In genomic region chr19:30784850-30785459, GRCh38 we compare ENCODE assay signal across 9 cellular contexts.
DNase-seq lines count a peak whose midpoint lies in the region; ATAC-seq, FAIRE-seq and TF ChIP-seq lines count a peak whose summit lies in the region.
"Had no signal": no experiment of that assay in that cellular context is flagged by ENCODE, and none has a peak within 500 bp of the region (broad histone marks: within the 10 kb centered on the region; RNA-seq: fewer than 3 reads in every experiment).

No MANE protein-coding gene starts in this region.

- no peak overlapping the region for H3K4me3 Mint-ChIP-seq in natural killer cell
- H3K4me3 Mint-ChIP-seq: activated naive CD8-positive, alpha-beta T cell had no signal

- no peak overlapping the region for H2AK5ac ChIP-seq in H1 (ENCODE audit: low read depth, low read length)

- FAIRE-seq in H1 (lab: Jason Lieb, UNC), result peak; percentile 58

- CTCF ChIA-PET in H1 (lab: Charles Lee; ENCODE audit: partially characterized antibody), result interaction anchor here (0.5 to 2.8 kb wide), 29 partner anchors 9 to 1985 kb away, joined by 3 to 18 read pairs (median 5); no protein-coding TSS in a partner anchor

- no peak overlapping the region for H3K18ac ChIP-seq in H1 (ENCODE audit: extremely low read depth, low read length)

- H3K14ac ChIP-seq in H1 (ENCODE audit: insufficient read length), result no peak overlapping the region

- no peaks in the 10 kb centered on the region for H3K79me2 ChIP-seq in H1 (ENCODE audit: control insufficient read depth in 1 of 2, insufficient read depth in 2 of 2, low read length in 2 of 2)

- H3K27ac Mint-ChIP-seq in natural killer cell, result no peak overlapping the region
- H3K27ac Mint-ChIP-seq: activated naive CD8-positive, alpha-beta T cell had no signal

- H2BK15ac ChIP-seq in H1 (ENCODE audit: low read length), result no peak overlapping the region

- H4K20me1 ChIP-seq in H1 (replicated peaks in 1 of 2; ENCODE audit: control insufficient read depth in 1 of 2, insufficient read depth in 2 of 2, low read length in 2 of 2), result no peaks in the 10 kb centered on the region

- TF ChIP-seq CTCF in GM12864 (IDR thresholded peaks at IDR 0.05; ENCODE audit: low read depth, low read length, missing control alignments) (peak; percentile 76), H1 (IDR thresholded peaks at IDR 0.05; ENCODE audit: control extremely low read depth in 1 of 3, insufficient read depth in 1 of 3, low read depth in 1 of 3, low read length in 3 of 3) (peak; percentile 77 to 94 (median 83)), natural killer cell (IDR thresholded peaks at IDR 0.05) (peak; percentile 68), stomach (IDR thresholded peaks at IDR 0.05) (peak in 5 of 7 experiments; percentile 9 to 41 (median 30)), omental fat pad (IDR thresholded peaks at IDR 0.05) (no peak)

- no peak overlapping the region for H4K8ac ChIP-seq in H1 (ENCODE audit: extremely low read depth, insufficient read depth, low read length)

- H3K27ac ChIP-seq in H1 (ENCODE audit: low read depth, low read length) (no peak overlapping the region), stomach (no peak overlapping the region)

- no peaks in the 10 kb centered on the region for H3K36me3 ChIP-seq in H1 (ENCODE audit: control insufficient read depth in 2 of 4, insufficient read depth in 4 of 4, low read length in 3 of 4)
- H3K36me3 ChIP-seq in stomach, result no peaks in the 10 kb centered on the region

- ATAC-seq in natural killer cell (peak in 2 of 3 donors; percentile 44 to 67), omental fat pad (ENCODE audit: low FRiP score) (no peak), HG02973 (IDR thresholded peaks at IDR 0.05; ENCODE audit: unreplicated experiment) (no peak)

- no peaks in the 10 kb centered on the region for H3K9me3 Mint-ChIP-seq in natural killer cell

- no peak overlapping the region for H3K4me3 ChIP-seq in GM12864 (ENCODE audit: low read depth, low read length)
- H3K4me3 ChIP-seq in H1 (ENCODE audit: extremely low read depth in 1 of 4, insufficient read depth in 2 of 4, low read depth in 3 of 4, low read length in 4 of 4), result no peak overlapping the region
- no peak overlapping the region for H3K4me3 ChIP-seq in stomach

- H3K27me3 ChIP-seq in H1 (replicated peaks in 1 of 4; ENCODE audit: control insufficient read depth in 3 of 4, extremely low read depth in 1 of 4, insufficient read depth in 3 of 4, low read length in 3 of 4) (no peaks in the 10 kb centered on the region), stomach (peaks cover 0 to 10% (median 0%) of the 10 kb centered on the region in 3 donors)

- H4K91ac ChIP-seq in H1 (replicated peaks; ENCODE audit: insufficient read length, low read length), result no peak overlapping the region

- H3K4me1 ChIP-seq in H1 (replicated peaks in 1 of 4; ENCODE audit: control insufficient read depth in 3 of 4, insufficient read depth in 4 of 4, low read length in 3 of 4) (no peaks in the 10 kb centered on the region), stomach (no peaks in the 10 kb centered on the region)

- H3K23ac ChIP-seq in H1 (ENCODE audit: insufficient read length), result no peak overlapping the region

- peaks cover 2 to 7% of the 10 kb centered on the region in 2 donors for H3K27me3 Mint-ChIP-seq in natural killer cell (ENCODE audit: low read depth in 2 of 2)

- no peak overlapping the region for H2BK120ac ChIP-seq in H1 (replicated peaks; ENCODE audit: low read depth, low read length)

- H4K5ac ChIP-seq in H1 (ENCODE audit: insufficient read length, low read depth, low read length), result no peak overlapping the region

- peak; percentile 87 to 88 for TF ChIP-seq RAD21 in H1 (IDR thresholded peaks at IDR 0.05 in 1 of 2, conservative IDR thresholded peaks at IDR 0.05 in 1 of 2; ENCODE audit: low read depth in 2 of 2, low read length in 2 of 2)

- H2BK5ac ChIP-seq in H1 (ENCODE audit: low read depth, low read length), result no peak overlapping the region

- H3K36me3 Mint-ChIP-seq in natural killer cell, result no peaks in the 10 kb centered on the region
- H3K36me3 Mint-ChIP-seq: activated naive CD8-positive, alpha-beta T cell had no signal

- H3K23me2 ChIP-seq in H1 (ENCODE audit: low read depth, low read length), result no peaks in the 10 kb centered on the region

- WGBS in H1 (ENCODE audit: extremely low coverage in 1 of 2, insufficient coverage in 1 of 2, insufficient read length in 1 of 2, insufficient replicate concordance in 2 of 2, low coverage in 1 of 2, low lambda C conversion rate in 2 of 2, missing lambda C conversion rate in 1 of 2), 2 experiments, result 60% methylated on average over 12 of the region's 12 CpGs; no CpG with 5 or more reads in 1 of the 2 experiments
- 61 to 68% (median 62%) methylated on average over 12 of the region's 12 CpGs for WGBS in stomach, 5 donors

- H2BK20ac ChIP-seq in H1 (ENCODE audit: low read length), result no peak overlapping the region

- no peak overlapping the region for H3K4ac ChIP-seq in H1 (replicated peaks; ENCODE audit: insufficient read length, low read depth, low read length)

- no peak for TF ChIP-seq EP300 in H1 (IDR thresholded peaks at IDR 0.05; ENCODE audit: borderline replicate concordance in 1 of 2, low read depth in 2 of 2, low read length in 2 of 2)
- TF ChIP-seq EP300 in stomach (IDR thresholded peaks at IDR 0.05), result no peak

- POLR2A ChIA-PET in H1 (lab: Charles Lee; ENCODE audit: partially characterized antibody), result interaction anchor here (1.2 kb wide), 1 partner anchor 20 kb away, joined by 3 read pairs; no protein-coding TSS in a partner anchor

- H3K9me3 ChIP-seq in H1 (ENCODE audit: insufficient read depth in 2 of 2, low read depth in 1 of 2, low read length in 1 of 2) (peaks cover 3 to 6% of the 10 kb centered on the region in 2 experiments; a peak in 2 of 4 replicates), stomach (no peaks in the 10 kb centered on the region)

- no peak overlapping the region for H3K4me2 ChIP-seq in H1 (ENCODE audit: insufficient read depth in 1 of 2, low read depth in 2 of 2, low read length in 2 of 2)

- DNase-seq in GM12864 (ENCODE audit: low read depth) (no peak), NCI-H1105 treated with DMSO at 0.1 percent for 48 hours (lab: John Stamatoyannopoulos, UW) (peak; percentile 49), H1 (ENCODE audit: low read depth in 1 of 2, low spot score in 2 of 2) (peak; percentile 13 to 89), natural killer cell (peak; percentile 61), stomach (peak; percentile 43), omental fat pad (ENCODE audit: low spot score) (no peak)
- peak; percentile 55 for DNase-seq in activated CD4-positive, alpha-beta T cell treated with anti-CD3 and anti-CD28 coated beads, Interleukin-2, amount 50 U/mL, for 1 hour

- no peak overlapping the region for H3K9ac ChIP-seq in H1 (replicated peaks in 1 of 4; ENCODE audit: extremely low read depth in 1 of 4, low read depth in 3 of 4, low read length in 3 of 4)

- peak overlapping the region; percentile 78; the same call in 1 of the 2 replicates for H2AFZ ChIP-seq in H1 (ENCODE audit: low read length)

- intact Hi-C loops in natural killer cell (cut with micrococcal nuclease) (loop anchor here (1.0 to 10.0 kb wide), 3 partner anchors 572 to 1790 kb away; no protein-coding TSS in a partner anchor), stomach (cut with DNase I; ENCODE audit: low total_unique reads) (no loop called here)

- H3K4me1 Mint-ChIP-seq in natural killer cell, result no peaks in the 10 kb centered on the region

- TF ChIP-seq POLR2A in H1 (IDR thresholded peaks at IDR 0.05; ENCODE audit: control extremely low read depth in 1 of 2, low read depth in 2 of 2, low read length in 2 of 2) (no peak), stomach (IDR thresholded peaks at IDR 0.05) (no peak)

- H3K79me1 ChIP-seq in H1 (ENCODE audit: low read depth, low read length), result no peaks in the 10 kb centered on the region

- H2BK12ac ChIP-seq in H1 (ENCODE audit: low read depth, low read length), result no peak overlapping the region

- H3K56ac ChIP-seq in H1 (replicated peaks; ENCODE audit: insufficient read length, low read depth, low read length), result no peak overlapping the region

TF ChIP-seq in H1, 55 proteins besides CTCF, POLR2A, EP300 and RAD21:
- TF ChIP-seq RBBP5 (IDR thresholded peaks at IDR 0.05; ENCODE audit: borderline replicate concordance, low read depth, low read length) (no peak), SP1 (IDR thresholded peaks at IDR 0.05; ENCODE audit: low read depth, low read length) (no peak), CEBPB (IDR thresholded peaks at IDR 0.05; ENCODE audit: low read depth, low read length) (no peak), ZNF274 (IDR thresholded peaks at IDR 0.05; ENCODE audit: borderline replicate concordance, extremely low read depth, low read length) (no peak), BRCA1 (IDR thresholded peaks at IDR 0.05; ENCODE audit: low read depth, low read length) (no peak), CBX8 (IDR thresholded peaks at IDR 0.05; ENCODE audit: borderline replicate concordance, low read depth, low read length) (no peak), TAF1 (IDR thresholded peaks at IDR 0.05; ENCODE audit: low read depth, low read length) (no peak), EZH2 (IDR thresholded peaks at IDR 0.05; ENCODE audit: low read depth, low read length, severe bottlenecking) (no peak)
- TF ChIP-seq, protein P1, sequence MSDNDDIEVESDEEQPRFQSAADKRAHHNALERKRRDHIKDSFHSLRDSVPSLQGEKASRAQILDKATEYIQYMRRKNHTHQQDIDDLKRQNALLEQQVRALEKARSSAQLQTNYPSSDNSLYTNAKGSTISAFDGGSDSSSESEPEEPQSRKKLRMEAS (IDR thresholded peaks at IDR 0.05), result no peak

Comparison
In these comparisons a context has a peak if more than half of its experiments do, and no peak if none do; other contexts are left out.
1. DNase-seq: peak in NCI-H1105 treated with DMSO at 0.1 percent for 48 hours (single experiment), activated CD4-positive, alpha-beta T cell treated with anti-CD3 and anti-CD28 coated beads, Interleukin-2, amount 50 U/mL, for 1 hour (single experiment), H1 (2 of 2), natural killer cell (single experiment) and stomach (single experiment); none in GM12864 (single experiment) and omental fat pad (single experiment).
2. CTCF ChIP-seq: peak in GM12864 (single experiment), H1 (3 of 3), natural killer cell (single experiment) and stomach (5 of 7); none in omental fat pad (0 of 3).
3. ATAC-seq: peak in natural killer cell (2 of 3); none in omental fat pad (single experiment) and HG02973 (single experiment).